Comparison of ENCODE assay signal across 8 cellular contexts in the genomic region with DNA sequence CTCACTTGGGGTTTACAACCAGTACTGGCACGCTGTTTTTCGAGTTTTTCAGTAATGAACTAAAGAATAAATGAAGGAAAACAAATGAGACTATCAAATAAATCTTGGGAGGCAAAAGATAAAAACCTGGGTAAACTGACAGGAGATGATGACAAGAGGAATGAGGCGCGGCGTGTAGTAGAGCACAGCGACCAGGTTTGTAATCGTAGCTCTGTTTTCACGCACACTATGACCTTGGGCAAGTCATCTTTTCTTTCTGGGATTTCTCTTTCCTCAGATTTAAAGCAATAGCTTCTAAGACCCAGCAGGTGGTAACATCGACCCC. TPM values are rescaled to one million over a fixed set of nuclear protein-coding genes. Genes with fewer than 3 reads are reported as not detected.
DNase-seq lines count a peak whose midpoint lies in the region; ATAC-seq, FAIRE-seq and TF ChIP-seq lines count a peak whose summit lies in the region.

No MANE protein-coding gene starts in this region.

- ATAC-seq in A549 = no peak; a peak in 1 of 6 replicates
- no peak for ATAC-seq in central memory CD8-positive, alpha-beta T cell (replicated peaks; ENCODE audit: extremely low read depth, poor library complexity, severe bottlenecking)
- no peak for ATAC-seq in GM19455 (IDR thresholded peaks at IDR 0.05; ENCODE audit: unreplicated experiment)

- no peak for TF ChIP-seq RAD21 in A549 (conservative IDR thresholded peaks at IDR 0.05 in 1 of 2, IDR thresholded peaks at IDR 0.05 in 1 of 2)

- H3K4me2 ChIP-seq in A549 = peak overlapping the region; percentile 89

- peaks cover 14% of the 10 kb centered on the region for H3K36me3 Mint-ChIP-seq in central memory CD8-positive, alpha-beta T cell (ENCODE audit: insufficient read depth)

- POLR2A ChIA-PET in A549 (lab: Yijun Ruan, JAX) = no interaction called here

- H3K27me3 ChIP-seq in HUES64 (ENCODE audit: insufficient read depth, low read length) = no peaks in the 10 kb centered on the region
- H3K27me3 ChIP-seq in mucosa of rectum (ENCODE audit: control insufficient read depth in 2 of 2, insufficient read depth in 2 of 2, low read length in 2 of 2) = no peaks in the 10 kb centered on the region

- H3K9me3 Mint-ChIP-seq in central memory CD8-positive, alpha-beta T cell = no peaks in the 10 kb centered on the region

- H3K27ac ChIP-seq in A549 = peak overlapping the region; percentile 73 to 89
- H3K27ac ChIP-seq in HUES64 (ENCODE audit: low read depth, low read length) = peak overlapping the region; percentile 79; the same call in 1 of the 2 replicates
- peak overlapping the region; percentile 88 to 90 for H3K27ac ChIP-seq in mucosa of rectum (ENCODE audit: low read depth in 2 of 2, low read length in 2 of 2)

- H3K4me3 ChIP-seq in A549 (peak overlapping the region; percentile 67), HUES64 (ENCODE audit: low read length) (peak overlapping the region; percentile 79), mucosa of rectum (ENCODE audit: low read length in 2 of 2) (peak overlapping the region; percentile 95 to 100)

- TF ChIP-seq EP300 in A549 (IDR thresholded peaks at IDR 0.05) = no peak

- peaks cover 13% of the 10 kb centered on the region for H3K4me1 Mint-ChIP-seq in central memory CD8-positive, alpha-beta T cell

- peak overlapping the region; percentile 85 for H3K9ac ChIP-seq in HUES64 (ENCODE audit: low read depth, low read length)
- H3K9ac ChIP-seq in mucosa of rectum (ENCODE audit: low read depth in 1 of 2, low read length in 2 of 2) = peak overlapping the region; percentile 97 to 98

- H3K9me3 ChIP-seq in A549 (no peaks in the 10 kb centered on the region), HUES64 (ENCODE audit: insufficient read depth, low read depth, low read length) (no peaks in the 10 kb centered on the region), mucosa of rectum (ENCODE audit: control insufficient read depth in 2 of 2, low read length in 2 of 2) (no peaks in the 10 kb centered on the region)

- H3K36me3 ChIP-seq in HUES64 (ENCODE audit: insufficient read depth, low read length) (peaks cover 16% of the 10 kb centered on the region), mucosa of rectum (ENCODE audit: control insufficient read depth in 2 of 2, insufficient read depth in 2 of 2, low read length in 2 of 2) (no peaks in the 10 kb centered on the region)

- peak overlapping the region; percentile 86 for H3K27ac Mint-ChIP-seq in central memory CD8-positive, alpha-beta T cell (ENCODE audit: low read depth)

- peak overlapping the region; percentile 92 for H3K4me3 Mint-ChIP-seq in central memory CD8-positive, alpha-beta T cell

- TF ChIP-seq CTCF in A549 (IDR thresholded peaks at IDR 0.05) = no peak

- no peak for FAIRE-seq in A549 (lab: Jason Lieb, UNC)

- H3K4me1 ChIP-seq in A549 (peaks cover 9% of the 10 kb centered on the region; the same call in 1 of the 3 replicates), HUES64 (ENCODE audit: insufficient read depth, low read length) (peaks cover 5% of the 10 kb centered on the region; the same call in 1 of the 2 replicates), mucosa of rectum (ENCODE audit: control insufficient read depth in 2 of 2, insufficient read depth in 2 of 2, low read length in 2 of 2) (peaks cover 6 to 10% of the 10 kb centered on the region in 2 donors)

- CTCF ChIA-PET in A549 (lab: Yijun Ruan, JAX) = interaction anchor here (1.0 kb wide), 1 partner anchor 19 kb away, joined by 3 read pairs; a partner anchor contains a TSS

- TF ChIP-seq POLR2A in A549 (IDR thresholded peaks at IDR 0.05; ENCODE audit: low read length) = no peak

- H3K27me3 Mint-ChIP-seq in central memory CD8-positive, alpha-beta T cell = no peaks in the 10 kb centered on the region

- DNase-seq in A549 (ENCODE audit: low read depth in 1 of 2, low spot score in 1 of 2) (no peak), T1000 (lab: John Stamatoyannopoulos, UW) (no peak), DMS 273 treated with DMSO at 0.1 percent for 48 hours (lab: John Stamatoyannopoulos, UW) (no peak), NCI-H2227 (lab: John Stamatoyannopoulos, UW; ENCODE audit: unreplicated experiment) (no peak)
- DNase-seq in central memory CD8-positive, alpha-beta T cell (ENCODE audit: low spot score in 2 of 2) = no peak

- 4% methylated on average over 9 of the region's 9 CpGs for WGBS in A549 (ENCODE audit: missing lambda C conversion rate)
- WGBS in HUES64 = 2% methylated on average over 9 of the region's 9 CpGs

TF ChIP-seq in A549, 52 proteins besides CTCF, POLR2A, EP300 and RAD21:
- no peak for TF ChIP-seq CBX8 (IDR thresholded peaks at IDR 0.05)
- TF ChIP-seq, protein P1, sequence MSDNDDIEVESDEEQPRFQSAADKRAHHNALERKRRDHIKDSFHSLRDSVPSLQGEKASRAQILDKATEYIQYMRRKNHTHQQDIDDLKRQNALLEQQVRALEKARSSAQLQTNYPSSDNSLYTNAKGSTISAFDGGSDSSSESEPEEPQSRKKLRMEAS (IDR thresholded peaks at IDR 0.05) = no peak
- TF ChIP-seq, protein P2, sequence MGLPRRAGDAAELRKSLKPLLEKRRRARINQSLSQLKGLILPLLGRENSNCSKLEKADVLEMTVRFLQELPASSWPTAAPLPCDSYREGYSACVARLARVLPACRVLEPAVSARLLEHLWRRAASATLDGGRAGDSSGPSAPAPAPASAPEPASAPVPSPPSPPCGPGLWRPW (IDR thresholded peaks at IDR 0.05) = no peak
- TF ChIP-seq, protein P3, sequence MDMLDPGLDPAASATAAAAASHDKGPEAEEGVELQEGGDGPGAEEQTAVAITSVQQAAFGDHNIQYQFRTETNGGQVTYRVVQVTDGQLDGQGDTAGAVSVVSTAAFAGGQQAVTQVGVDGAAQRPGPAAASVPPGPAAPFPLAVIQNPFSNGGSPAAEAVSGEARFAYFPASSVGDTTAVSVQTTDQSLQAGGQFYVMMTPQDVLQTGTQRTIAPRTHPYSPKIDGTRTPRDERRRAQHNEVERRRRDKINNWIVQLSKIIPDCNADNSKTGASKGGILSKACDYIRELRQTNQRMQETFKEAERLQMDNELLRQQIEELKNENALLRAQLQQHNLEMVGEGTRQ (IDR thresholded peaks at IDR 0.05) = no peak
- TF ChIP-seq, protein P4, sequence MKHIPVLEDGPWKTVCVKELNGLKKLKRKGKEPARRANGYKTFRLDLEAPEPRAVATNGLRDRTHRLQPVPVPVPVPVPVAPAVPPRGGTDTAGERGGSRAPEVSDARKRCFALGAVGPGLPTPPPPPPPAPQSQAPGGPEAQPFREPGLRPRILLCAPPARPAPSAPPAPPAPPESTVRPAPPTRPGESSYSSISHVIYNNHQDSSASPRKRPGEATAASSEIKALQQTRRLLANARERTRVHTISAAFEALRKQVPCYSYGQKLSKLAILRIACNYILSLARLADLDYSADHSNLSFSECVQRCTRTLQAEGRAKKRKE (CRISPR knock-in tag; IDR thresholded peaks at IDR 0.05; ENCODE audit: low read depth) = no peak
- TF ChIP-seq, protein P5, sequence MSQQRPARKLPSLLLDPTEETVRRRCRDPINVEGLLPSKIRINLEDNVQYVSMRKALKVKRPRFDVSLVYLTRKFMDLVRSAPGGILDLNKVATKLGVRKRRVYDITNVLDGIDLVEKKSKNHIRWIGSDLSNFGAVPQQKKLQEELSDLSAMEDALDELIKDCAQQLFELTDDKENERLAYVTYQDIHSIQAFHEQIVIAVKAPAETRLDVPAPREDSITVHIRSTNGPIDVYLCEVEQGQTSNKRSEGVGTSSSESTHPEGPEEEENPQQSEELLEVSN (IDR thresholded peaks at IDR 0.05; ENCODE audit: borderline replicate concordance, low read depth) = no peak
- TF ChIP-seq TFCP2L1 (CRISPR knock-in tag; IDR thresholded peaks at IDR 0.05) = no peak
- no peak for TF ChIP-seq CHD4 (IDR thresholded peaks at IDR 0.05; ENCODE audit: borderline replicate concordance)
- no peak for TF ChIP-seq FOSB (CRISPR knock-in tag; IDR thresholded peaks at IDR 0.05)
TF ChIP-seq in A549: peak in this region for 0.

RNA-seq across cellular contexts. Expression of a gene that starts 0.4 kb away (rescaled TPM):
- polyA plus RNA-seq in A549 (2011; rRNA removed) = 17.7 and 30.3 TPM in 2 replicates
- 9.0 and 10.4 TPM in 2 replicates for polyA plus RNA-seq in A549 (2012; cell fraction: cytosol; rRNA removed)
- polyA plus RNA-seq in A549 (2012; cell fraction: nucleus; rRNA removed) = 5.0 and 5.4 TPM in 2 replicates
- polyA plus RNA-seq in A549 (2017; fragmentation: RNase III; extraction: RNeasy Plus Mini Kit Qiagen cat#74134 plus additional on column Dnase treatment) = 14.2 to 14.8 TPM (median 14.7 TPM) in 3 replicates
- 6.5 and 6.6 TPM in 2 replicates for polyA minus RNA-seq in A549 (2011; rRNA and poly(A)+ RNA removed)
- polyA plus RNA-seq in HUES64 (2013, experiment 1 of 2) = 28.4 TPM
- polyA plus RNA-seq in HUES64 (2013, experiment 2 of 2) = 33.8 TPM

RNA-seq across cellular contexts. Expression of a gene that starts 18.8 kb away (rescaled TPM):
- polyA plus RNA-seq in A549 (2011; rRNA removed) (17.8 and 23.3 TPM in 2 replicates), A549 (2017; fragmentation: RNase III; extraction: RNeasy Plus Mini Kit Qiagen cat#74134 plus additional on column Dnase treatment) (14.0 to 17.2 TPM (median 14.1 TPM) in 3 replicates)
- polyA plus RNA-seq in A549 (2012; cell fraction: cytosol; rRNA removed) = 12.6 and 15.6 TPM in 2 replicates
- polyA plus RNA-seq in A549 (2012; cell fraction: nucleus; rRNA removed) = 8.6 and 9.3 TPM in 2 replicates
- 35.4 and 46.5 TPM in 2 replicates for polyA minus RNA-seq in A549 (2011; rRNA and poly(A)+ RNA removed)
- polyA plus RNA-seq in HUES64 (2013, experiment 1 of 2) = 15.7 TPM
- polyA plus RNA-seq in HUES64 (2013, experiment 2 of 2) = 18.4 TPM
